26 cellular contexts compared by ENCODE assay signal in the genomic region with DNA sequence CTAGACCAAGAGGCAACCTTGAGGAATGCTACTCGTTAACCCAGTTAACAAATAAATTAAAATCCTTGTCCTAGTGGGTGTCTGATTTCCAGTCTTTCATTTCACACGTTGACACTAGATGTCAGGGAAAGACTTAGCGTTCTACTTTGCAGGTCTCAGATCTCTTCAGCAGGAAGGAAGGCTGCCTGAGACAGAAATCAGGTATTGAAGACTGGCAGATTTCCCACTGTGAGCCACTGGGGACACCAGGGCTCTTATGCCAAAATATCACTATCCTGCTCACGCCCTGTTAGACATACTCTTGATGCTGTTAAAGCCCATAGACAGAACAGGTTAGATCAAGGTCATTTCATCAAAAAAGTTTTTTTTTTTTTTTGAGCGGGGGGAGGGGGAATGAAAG. TPM values are rescaled to one million over a fixed set of nuclear protein-coding genes. Genes with fewer than 3 reads are reported as not detected.
DNase-seq lines count a peak whose midpoint lies in the region; ATAC-seq and TF ChIP-seq lines count a peak whose summit lies in the region.
"Had no signal": no experiment of that assay in that cellular context is flagged by ENCODE, and none has a peak within 500 bp of the region (broad histone marks: within the 10 kb centered on the region; RNA-seq: fewer than 3 reads in every experiment).

No MANE protein-coding gene starts in this region.

- H3K4me3 ChIP-seq in epithelial cell of proximal tubule (ENCODE audit: low read depth, low read length), result no peak overlapping the region
- H3K4me3 ChIP-seq: gastrocnemius medialis, GM23248, tibial nerve had no signal

- DNase-seq in DMS 273 (lab: John Stamatoyannopoulos, UW; ENCODE audit: unreplicated experiment), result peak; percentile 10
- no peak for DNase-seq in DMS 273 treated with DMSO at 0.1 percent for 48 hours (lab: John Stamatoyannopoulos, UW)
- DNase-seq in NCI-H2171 (lab: John Stamatoyannopoulos, UW), result peak; percentile 11
- no peak for DNase-seq in epithelial cell of proximal tubule (ENCODE audit: low read depth)
- DNase-seq in putamen (ENCODE audit: low spot score), result peak; percentile 16
- no peak for DNase-seq in activated naive CD4-positive, alpha-beta T cell treated with anti-CD3 and anti-CD28 coated beads, Interleukin-2, amount 50 U/mL, for 16 hours
- no peak for DNase-seq in GF-D8 (lab: John Stamatoyannopoulos, UW)
- DNase-seq: activated CD4-positive, alpha-beta T cell treated with anti-CD3 and anti-CD28 coated beads for 36 hours; activated T-cell treated with anti-CD3 and anti-CD28 coated beads for 4 hours; amygdala; brain microvascular endothelial cell; Caco-2; cerebellar nuclear complex; dermis blood vessel endothelial cell; DND-41; gastrocnemius medialis; GM23248; NCI-H1417 treated with DMSO at 0.1 percent for 48 hours; NCI-H2081; NK-92 treated with Interleukin-12 subunit alpha and Interleukin-12 subunit beta, amount 100 ng/mL, for 24 hours had no signal

- TF ChIP-seq CTCF in epithelial cell of proximal tubule (conservative IDR thresholded peaks at IDR 0.05; ENCODE audit: low read depth, low read length), result peak; percentile 5

- no peak for ATAC-seq in GM18498 (IDR thresholded peaks at IDR 0.05; ENCODE audit: unreplicated experiment)
- ATAC-seq: activated CD4-positive, alpha-beta T cell treated with anti-CD3 and anti-CD28 coated beads for 36 hours; activated naive CD4-positive, alpha-beta T cell treated with anti-CD3 and anti-CD28 coated beads, Interleukin-2, amount 50 U/mL, for 72 hours; gastrocnemius medialis; natural killer cell treated with Interleukin-12 subunit alpha and Interleukin-12 subunit beta and Interleukin-15 and Interleukin-18, amount 100 ng/mL, for 72 hours; Right ventricle myocardium inferior; stimulated activated effector memory CD8-positive, alpha-beta T cell treated with anti-CD3 and anti-CD28 coated beads, Interleukin-12 subunit alpha, Interleukin-12 subunit beta, amount 100 ng/mL, for 72 hours had no signal

RNA-seq across cellular contexts. Expression of a gene that starts 33.0 kb away (rescaled TPM):
- total RNA-seq in epithelial cell of proximal tubule, result 117 and 166 TPM in 2 replicates

Comparison
In these comparisons a context has a peak if more than half of its experiments do, and no peak if none do; other contexts are left out.
1. DNase-seq: peak in DMS 273 (single experiment), NCI-H2171 (single experiment) and putamen (single experiment); none in DMS 273 treated with DMSO at 0.1 percent for 48 hours (single experiment), epithelial cell of proximal tubule (single experiment), activated naive CD4-positive, alpha-beta T cell treated with anti-CD3 and anti-CD28 coated beads, Interleukin-2, amount 50 U/mL, for 16 hours (single experiment) and GF-D8 (single experiment).